In the genomic region with DNA sequence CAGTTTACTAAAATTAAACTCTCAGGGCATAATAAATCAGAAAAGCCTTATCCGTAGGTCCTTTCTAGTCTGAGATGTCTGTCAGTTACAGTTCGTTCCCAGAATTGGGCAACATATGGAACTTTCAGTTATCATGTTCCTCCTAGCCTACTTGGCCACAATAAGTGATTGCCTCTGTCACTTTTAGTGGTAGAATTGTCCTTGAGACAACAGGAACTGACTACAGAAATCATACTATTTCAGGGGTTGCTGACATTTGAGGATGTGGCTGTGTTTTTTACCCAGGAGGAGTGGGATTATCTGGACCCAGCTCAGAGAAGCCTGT, we compare ENCODE assay signal across 8 cellular contexts. TPM values are rescaled to one million over a fixed set of nuclear protein-coding genes. Genes with fewer than 3 reads are reported as not detected.
DNase-seq lines count a peak whose midpoint lies in the region; ATAC-seq lines count a peak whose summit lies in the region.

No MANE protein-coding gene starts in this region.

- CTCF ChIA-PET in naive thymus-derived CD4-positive, alpha-beta T cell (lab: Charles Lee): interaction anchor here (1.6 kb wide), 1 partner anchor 168 kb away, joined by 3 read pairs; no protein-coding TSS in a partner anchor

- peaks cover 34 to 65% (median 59%) of the 10 kb centered on the region in 11 experiments for H3K9me3 ChIP-seq in BLaER1 treated with 17β-estradiol and CSF1 and Interleukin-3, amounts not matched to agents 10 nM and 100 nM (replicated peaks in 1 of 11)
- H3K9me3 ChIP-seq in MG63: peaks cover 18% of the 10 kb centered on the region
- H3K9me3 ChIP-seq in naive thymus-derived CD4-positive, alpha-beta T cell (ENCODE audit: control insufficient read depth in 2 of 3, low read length in 3 of 3): no peaks in the 10 kb centered on the region

- peaks cover 48 to 86% (median 76%) of the 10 kb centered on the region in 7 donors for H3K4me1 Mint-ChIP-seq in naive thymus-derived CD4-positive, alpha-beta T cell

- H3K9ac ChIP-seq in BLaER1 treated with 17β-estradiol and CSF1 and Interleukin-3, amounts not matched to agents 10 nM and 100 nM: peak overlapping the region; percentile 87 to 98 (median 95)

- DNase-seq in MG63 (no peak), caudate nucleus (lab: John Stamatoyannopoulos, UW) (no peak), medulla oblongata (ENCODE audit: extremely low spot score) (no peak), HK-2 (ENCODE audit: unreplicated experiment) (no peak), DMS153 (lab: John Stamatoyannopoulos, UW) (no peak)
- no peak for DNase-seq in naive thymus-derived CD4-positive, alpha-beta T cell

- H3K27me3 ChIP-seq in BLaER1 treated with 17β-estradiol and CSF1 and Interleukin-3, amounts not matched to agents 10 nM and 100 nM: no peaks in the 10 kb centered on the region
- H3K27me3 ChIP-seq in MG63: no peaks in the 10 kb centered on the region
- H3K27me3 ChIP-seq in naive thymus-derived CD4-positive, alpha-beta T cell (ENCODE audit: control insufficient read depth in 2 of 2, insufficient read depth in 2 of 2, low read length in 2 of 2): no peaks in the 10 kb centered on the region

- H3K27me3 Mint-ChIP-seq in naive thymus-derived CD4-positive, alpha-beta T cell: no peaks in the 10 kb centered on the region

- H3K36me3 ChIP-seq in BLaER1 treated with 17β-estradiol and CSF1 and Interleukin-3, amounts not matched to agents 10 nM and 100 nM: peaks cover 58 to 74% (median 70%) of the 10 kb centered on the region in 11 experiments
- H3K36me3 ChIP-seq in MG63: peaks cover 79% of the 10 kb centered on the region
- peaks cover 9 to 31% (median 14%) of the 10 kb centered on the region in 3 experiments for H3K36me3 ChIP-seq in naive thymus-derived CD4-positive, alpha-beta T cell (ENCODE audit: control insufficient read depth in 2 of 3, insufficient read depth in 3 of 3, low read length in 3 of 3)

- H3K36me3 Mint-ChIP-seq in naive thymus-derived CD4-positive, alpha-beta T cell: peaks cover 42 to 67% (median 54%) of the 10 kb centered on the region in 5 donors

- H3K4me1 ChIP-seq in BLaER1 treated with 17β-estradiol and CSF1 and Interleukin-3, amounts not matched to agents 10 nM and 100 nM: peaks cover 21 to 54% (median 29%) of the 10 kb centered on the region in 10 experiments
- H3K4me1 ChIP-seq in naive thymus-derived CD4-positive, alpha-beta T cell (ENCODE audit: control insufficient read depth in 2 of 2, insufficient read depth in 2 of 2, low read length in 2 of 2): peaks cover 21 to 34% of the 10 kb centered on the region in 2 donors

- peaks cover 0 to 22% (median 3%) of the 10 kb centered on the region in 11 experiments; a peak in 8 of 22 replicates for H4K20me1 ChIP-seq in BLaER1 treated with 17β-estradiol and CSF1 and Interleukin-3, amounts not matched to agents 10 nM and 100 nM

- H3K27ac ChIP-seq in BLaER1 treated with 17β-estradiol and CSF1 and Interleukin-3, amounts not matched to agents 10 nM and 100 nM: peak overlapping the region; percentile 88 to 96 (median 91)
- peak overlapping the region; percentile 91 for H3K27ac ChIP-seq in caudate nucleus (ENCODE audit: low read depth, low read length)
- H3K27ac ChIP-seq in naive thymus-derived CD4-positive, alpha-beta T cell (ENCODE audit: low read depth, low read length): peak overlapping the region; percentile 94

- H3K27ac Mint-ChIP-seq in naive thymus-derived CD4-positive, alpha-beta T cell: peak overlapping the region; percentile 58 to 100 (median 99)

- peaks cover 3 to 24% (median 9%) of the 10 kb centered on the region in 11 donors for H3K9me3 Mint-ChIP-seq in naive thymus-derived CD4-positive, alpha-beta T cell

- POLR2A ChIA-PET in naive thymus-derived CD4-positive, alpha-beta T cell (lab: Charles Lee): no interaction called here

- intact Hi-C loops in naive thymus-derived CD4-positive, alpha-beta T cell (cut with micrococcal nuclease): loop anchor here (2.0 to 10.0 kb wide), 7 partner anchors 55 to 1493 kb away; a partner anchor contains a TSS

- H3K4me3 ChIP-seq in BLaER1 treated with 17β-estradiol and CSF1 and Interleukin-3, amounts not matched to agents 10 nM and 100 nM: peak overlapping the region; percentile 79 to 93 (median 90)
- H3K4me3 ChIP-seq in MG63: peak overlapping the region; percentile 75
- peak overlapping the region; percentile 90 for H3K4me3 ChIP-seq in naive thymus-derived CD4-positive, alpha-beta T cell (ENCODE audit: low read length)

- peak overlapping the region; percentile 93 to 100 (median 98) for H3K4me3 Mint-ChIP-seq in naive thymus-derived CD4-positive, alpha-beta T cell

- peak overlapping the region; percentile 83 to 99 (median 90) for H3K4me2 ChIP-seq in BLaER1 treated with 17β-estradiol and CSF1 and Interleukin-3, amounts not matched to agents 10 nM and 100 nM

- ATAC-seq in naive thymus-derived CD4-positive, alpha-beta T cell: no peak
- no peak for ATAC-seq in HG03095 (IDR thresholded peaks at IDR 0.05; ENCODE audit: unreplicated experiment)

RNA-seq across cellular contexts. Expression of a gene that starts 1.0 kb away (rescaled TPM):
- 14.1 and 31.1 TPM in 2 replicates for total RNA-seq in MG63 (2014; rRNA removed; shearing (Covaris generic); ENCODE audit: low replicate concordance)
- 10 to 100 TPM in 3 of 5 experiments, 1 to 10 TPM in 2; 8.5 to 25.0 (median 14.5) TPM for total RNA-seq in naive thymus-derived CD4-positive, alpha-beta T cell
- 1 to 10 TPM; 3.1 to 3.5 TPM for polyA plus RNA-seq in naive thymus-derived CD4-positive, alpha-beta T cell

RNA-seq across cellular contexts. Expression of a gene that starts 1.2 kb away (rescaled TPM):
- total RNA-seq in MG63 (2014; rRNA removed; shearing (Covaris generic); ENCODE audit: low replicate concordance): 14.3 and 18.6 TPM in 2 replicates
- 10 to 100 TPM in 3 of 5 experiments, 1 to 10 TPM in 2; 6.5 to 23.8 (median 11.5) TPM for total RNA-seq in naive thymus-derived CD4-positive, alpha-beta T cell
- 10 to 100 TPM; 14.9 to 20.3 TPM for polyA plus RNA-seq in naive thymus-derived CD4-positive, alpha-beta T cell

RNA-seq across cellular contexts. Expression of a gene that starts 14.8 kb away (rescaled TPM):
- 0.13 TPM in 1 of 2 replicates, not detected in the other for total RNA-seq in MG63 (2014; rRNA removed; shearing (Covaris generic); ENCODE audit: low replicate concordance)
- total RNA-seq in naive thymus-derived CD4-positive, alpha-beta T cell: under 1 TPM in 1 of 5 experiments, not detected in 4; 0.07 TPM
- not detected for polyA plus RNA-seq in naive thymus-derived CD4-positive, alpha-beta T cell

RNA-seq across cellular contexts. Expression of a gene that starts 36.0 kb away (rescaled TPM):
- total RNA-seq in MG63 (2014; rRNA removed; shearing (Covaris generic); ENCODE audit: low replicate concordance): not detected in 2 replicates
- total RNA-seq in naive thymus-derived CD4-positive, alpha-beta T cell: not detected
- not detected for polyA plus RNA-seq in naive thymus-derived CD4-positive, alpha-beta T cell
